1 cellular context compared by ENCODE assay signal in genomic region chr16:49454426-49455180, GRCh38.
TF ChIP-seq lines count a peak whose summit lies in the region.

No MANE protein-coding gene starts in this region.

TF ChIP-seq in GM23338, 12 proteins besides CTCF, POLR2A, EP300 and RAD21 (continued from another document):
- TF ChIP-seq, protein P1, sequence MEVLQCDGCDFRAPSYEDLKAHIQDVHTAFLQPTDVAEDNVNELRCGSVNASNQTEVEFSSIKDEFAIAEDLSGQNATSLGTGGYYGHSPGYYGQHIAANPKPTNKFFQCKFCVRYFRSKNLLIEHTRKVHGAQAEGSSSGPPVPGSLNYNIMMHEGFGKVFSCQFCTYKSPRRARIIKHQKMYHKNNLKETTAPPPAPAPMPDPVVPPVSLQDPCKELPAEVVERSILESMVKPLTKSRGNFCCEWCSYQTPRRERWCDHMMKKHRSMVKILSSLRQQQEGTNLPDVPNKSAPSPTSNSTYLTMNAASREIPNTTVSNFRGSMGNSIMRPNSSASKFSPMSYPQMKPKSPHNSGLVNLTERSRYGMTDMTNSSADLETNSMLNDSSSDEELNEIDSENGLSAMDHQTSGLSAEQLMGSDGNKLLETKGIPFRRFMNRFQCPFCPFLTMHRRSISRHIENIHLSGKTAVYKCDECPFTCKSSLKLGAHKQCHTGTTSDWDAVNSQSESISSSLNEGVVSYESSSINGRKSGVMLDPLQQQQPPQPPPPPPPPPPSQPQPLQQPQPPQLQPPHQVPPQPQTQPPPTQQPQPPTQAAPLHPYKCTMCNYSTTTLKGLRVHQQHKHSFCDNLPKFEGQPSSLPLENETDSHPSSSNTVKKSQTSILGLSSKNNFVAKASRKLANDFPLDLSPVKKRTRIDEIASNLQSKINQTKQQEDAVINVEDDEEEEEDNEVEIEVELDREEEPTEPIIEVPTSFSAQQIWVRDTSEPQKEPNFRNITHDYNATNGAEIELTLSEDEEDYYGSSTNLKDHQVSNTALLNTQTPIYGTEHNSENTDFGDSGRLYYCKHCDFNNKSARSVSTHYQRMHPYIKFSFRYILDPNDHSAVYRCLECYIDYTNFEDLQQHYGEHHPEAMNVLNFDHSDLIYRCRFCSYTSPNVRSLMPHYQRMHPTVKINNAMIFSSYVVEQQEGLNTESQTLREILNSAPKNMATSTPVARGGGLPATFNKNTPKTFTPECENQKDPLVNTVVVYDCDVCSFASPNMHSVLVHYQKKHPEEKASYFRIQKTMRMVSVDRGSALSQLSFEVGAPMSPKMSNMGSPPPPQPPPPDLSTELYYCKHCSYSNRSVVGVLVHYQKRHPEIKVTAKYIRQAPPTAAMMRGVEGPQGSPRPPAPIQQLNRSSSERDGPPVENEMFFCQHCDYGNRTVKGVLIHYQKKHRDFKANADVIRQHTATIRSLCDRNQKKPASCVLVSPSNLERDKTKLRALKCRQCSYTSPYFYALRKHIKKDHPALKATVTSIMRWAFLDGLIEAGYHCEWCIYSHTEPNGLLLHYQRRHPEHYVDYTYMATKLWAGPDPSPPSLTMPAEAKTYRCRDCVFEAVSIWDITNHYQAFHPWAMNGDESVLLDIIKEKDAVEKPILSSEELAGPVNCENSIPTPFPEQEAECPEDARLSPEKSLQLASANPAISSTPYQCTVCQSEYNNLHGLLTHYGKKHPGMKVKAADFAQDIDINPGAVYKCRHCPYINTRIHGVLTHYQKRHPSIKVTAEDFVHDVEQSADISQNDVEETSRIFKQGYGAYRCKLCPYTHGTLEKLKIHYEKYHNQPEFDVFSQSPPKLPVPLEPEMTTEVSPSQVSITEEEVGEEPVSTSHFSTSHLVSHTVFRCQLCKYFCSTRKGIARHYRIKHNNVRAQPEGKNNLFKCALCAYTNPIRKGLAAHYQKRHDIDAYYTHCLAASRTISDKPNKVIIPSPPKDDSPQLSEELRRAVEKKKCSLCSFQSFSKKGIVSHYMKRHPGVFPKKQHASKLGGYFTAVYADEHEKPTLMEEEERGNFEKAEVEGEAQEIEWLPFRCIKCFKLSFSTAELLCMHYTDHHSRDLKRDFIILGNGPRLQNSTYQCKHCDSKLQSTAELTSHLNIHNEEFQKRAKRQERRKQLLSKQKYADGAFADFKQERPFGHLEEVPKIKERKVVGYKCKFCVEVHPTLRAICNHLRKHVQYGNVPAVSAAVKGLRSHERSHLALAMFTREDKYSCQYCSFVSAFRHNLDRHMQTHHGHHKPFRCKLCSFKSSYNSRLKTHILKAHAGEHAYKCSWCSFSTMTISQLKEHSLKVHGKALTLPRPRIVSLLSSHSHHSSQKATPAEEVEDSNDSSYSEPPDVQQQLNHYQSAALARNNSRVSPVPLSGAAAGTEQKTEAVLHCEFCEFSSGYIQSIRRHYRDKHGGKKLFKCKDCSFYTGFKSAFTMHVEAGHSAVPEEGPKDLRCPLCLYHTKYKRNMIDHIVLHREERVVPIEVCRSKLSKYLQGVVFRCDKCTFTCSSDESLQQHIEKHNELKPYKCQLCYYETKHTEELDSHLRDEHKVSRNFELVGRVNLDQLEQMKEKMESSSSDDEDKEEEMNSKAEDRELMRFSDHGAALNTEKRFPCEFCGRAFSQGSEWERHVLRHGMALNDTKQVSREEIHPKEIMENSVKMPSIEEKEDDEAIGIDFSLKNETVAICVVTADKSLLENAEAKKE (CRISPR knock-in tag; IDR thresholded peaks at IDR 0.05): no peak
